In the genomic region with DNA sequence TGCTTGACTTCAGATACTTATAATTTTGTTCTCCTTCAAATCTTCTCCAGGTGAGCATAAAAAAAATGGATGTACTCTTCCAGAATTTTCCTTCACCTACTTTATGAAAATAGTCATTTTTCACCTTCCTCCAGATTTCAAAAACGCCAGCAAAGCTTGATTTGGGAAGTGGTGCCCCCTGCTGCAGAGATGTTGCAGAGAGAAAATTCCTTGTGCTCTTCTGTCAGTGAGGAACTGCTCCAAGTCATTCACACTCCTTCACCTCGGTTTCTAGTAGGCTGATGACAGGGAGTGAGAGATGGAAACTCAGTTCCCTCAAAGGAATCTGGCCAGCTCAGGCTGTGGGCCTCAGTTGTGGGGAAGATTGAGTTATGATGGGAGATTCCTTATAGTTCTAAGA, we compare ENCODE assay signal across 10 cellular contexts. TPM values are rescaled to one million over a fixed set of nuclear protein-coding genes. Genes with fewer than 3 reads are reported as not detected.
DNase-seq lines count a peak whose midpoint lies in the region; ATAC-seq, FAIRE-seq and TF ChIP-seq lines count a peak whose summit lies in the region.
"Had no signal": no experiment of that assay in that cellular context is flagged by ENCODE, and none has a peak within 500 bp of the region (broad histone marks: within the 10 kb centered on the region; RNA-seq: fewer than 3 reads in every experiment).

No MANE protein-coding gene starts in this region.

- CTCF ChIA-PET in mammary epithelial cell (lab: Charles Lee; ENCODE audit: low non-redundant PET), result interaction anchor here (0.6 to 0.7 kb wide), 2 partner anchors 57 to 112 kb away, joined by 4 to 5 read pairs; no protein-coding TSS in a partner anchor

- no peak overlapping the region for H3K9ac ChIP-seq in mammary epithelial cell (ENCODE audit: insufficient read depth, low read length)
- H3K9ac ChIP-seq in mesenchymal stem cell (ENCODE audit: low read length), result no peak overlapping the region

- dilution Hi-C loops in mammary epithelial cell (cut with HindIII; ENCODE audit: low sequenced_read_pairs), result no loop called here

- H3K27me3 ChIP-seq in mammary epithelial cell (ENCODE audit: insufficient read depth, low read length) (no peaks in the 10 kb centered on the region), mesenchymal stem cell (ENCODE audit: control insufficient read depth in 1 of 2, insufficient read depth in 1 of 2, low read length in 2 of 2) (peaks cover 4 to 31% of the 10 kb centered on the region in 2 experiments)

- no peak overlapping the region for H4K91ac ChIP-seq in mesenchymal stem cell (ENCODE audit: low read length)

- TF ChIP-seq CTCF in D721Med (IDR thresholded peaks at IDR 0.05; ENCODE audit: insufficient read depth, missing control alignments), result peak; percentile 19
- peak; percentile 34 to 49 for TF ChIP-seq CTCF in mammary epithelial cell (conservative IDR thresholded peaks at IDR 0.05 in 1 of 2, IDR thresholded peaks at IDR 0.05 in 1 of 2; ENCODE audit: extremely low read depth in 1 of 2, insufficient read depth in 1 of 2, low read depth in 1 of 2, low read length in 2 of 2)

- H3K4me2 ChIP-seq in mammary epithelial cell (ENCODE audit: insufficient read depth, low read depth, low read length) (no peak overlapping the region), mesenchymal stem cell (ENCODE audit: low read length, poor library complexity, severe bottlenecking) (no peak overlapping the region)

- H3K23ac ChIP-seq in mesenchymal stem cell (ENCODE audit: low read length in 2 of 2), result no peak overlapping the region

- H3K79me1 ChIP-seq in mesenchymal stem cell (replicated peaks; ENCODE audit: low read length, poor library complexity, severe bottlenecking), result no peaks in the 10 kb centered on the region

- no peak for ATAC-seq in GM21576 (IDR thresholded peaks at IDR 0.05; ENCODE audit: unreplicated experiment)
- no peak for ATAC-seq in HG03159 (IDR thresholded peaks at IDR 0.05; ENCODE audit: unreplicated experiment)

- no peak overlapping the region for H3K14ac ChIP-seq in mesenchymal stem cell (ENCODE audit: low read length in 2 of 2)

- no peaks in the 10 kb centered on the region for H4K20me1 ChIP-seq in mammary epithelial cell (ENCODE audit: insufficient read depth, low read length)

- no peaks in the 10 kb centered on the region for H3K79me2 ChIP-seq in mammary epithelial cell (ENCODE audit: insufficient read depth, low read length)

- in situ Hi-C loops in KBM-7 (cut with MboI; ENCODE audit: low pct_unique_long_range_greater_than_20kb, low sequenced_read_pairs), result no loop called here
- in situ Hi-C loops in mammary epithelial cell (cut with MboI; ENCODE audit: low sequenced_read_pairs in 2 of 2), result no loop called here

- FAIRE-seq in D721Med (lab: Jason Lieb, UNC), result no peak

- intact Hi-C loops in mammary epithelial cell (cut with micrococcal nuclease), result no loop called here

- no peak overlapping the region for H3K4ac ChIP-seq in mesenchymal stem cell (ENCODE audit: low read depth in 1 of 2, low read length in 2 of 2)

- H3K4me1 ChIP-seq in mammary epithelial cell (ENCODE audit: insufficient read depth, low read length), result no peaks in the 10 kb centered on the region
- no peaks in the 10 kb centered on the region for H3K4me1 ChIP-seq in mesenchymal stem cell (ENCODE audit: control insufficient read depth, insufficient read depth, low read depth, low read length)

- no peaks in the 10 kb centered on the region for H3K9me3 ChIP-seq in mammary epithelial cell (replicated peaks; ENCODE audit: insufficient read depth, low read length)
- H3K9me3 ChIP-seq in mesenchymal stem cell (ENCODE audit: control insufficient read depth, low read length), result no peaks in the 10 kb centered on the region

- H2BK5ac ChIP-seq in mesenchymal stem cell (ENCODE audit: low read depth, low read length, poor library complexity, severe bottlenecking), result peak overlapping the region; percentile 24

- no peak overlapping the region for H3K18ac ChIP-seq in mesenchymal stem cell (ENCODE audit: low read depth in 1 of 2, low read length in 2 of 2)

- H3K36me3 ChIP-seq in mammary epithelial cell (ENCODE audit: insufficient read depth, low read length), result no peaks in the 10 kb centered on the region
- H3K36me3 ChIP-seq in mesenchymal stem cell (ENCODE audit: control insufficient read depth in 1 of 2, insufficient read depth in 2 of 2, low read depth in 1 of 2, low read length in 2 of 2), result no peaks in the 10 kb centered on the region

- BruUV-seq in mammary epithelial cell (replicated peaks; lab: Mats Ljungman, UMichigan), result no TSS peak

- H4K8ac ChIP-seq in mesenchymal stem cell (ENCODE audit: low read length), result no peak overlapping the region

- H2BK12ac ChIP-seq in mesenchymal stem cell (ENCODE audit: low read length in 2 of 2), result no peak overlapping the region

- 0% methylated on average over 2 of the region's 2 CpGs for WGBS in mammary epithelial cell (ENCODE audit: low coverage, missing lambda C conversion rate)
- 8% methylated on average over 2 of the region's 2 CpGs for WGBS in mesenchymal stem cell

- H2BK120ac ChIP-seq in mesenchymal stem cell (ENCODE audit: low read depth, low read length), result no peak overlapping the region

- no peak overlapping the region for H2AFZ ChIP-seq in mammary epithelial cell (ENCODE audit: low read depth, low read length)
- H2AFZ ChIP-seq in mesenchymal stem cell (ENCODE audit: low read depth, low read length), result no peak overlapping the region

- DNase-seq in D721Med (ENCODE audit: insufficient read length, low spot score), result no peak
- DNase-seq in KBM-7, result peak; percentile 39
- DNase-seq in mammary epithelial cell, result peak; percentile 17
- DNase-seq in mesenchymal stem cell, result no peak
- DNase-seq in mucosa of gallbladder (ENCODE audit: low spot score), result no peak
- DNase-seq in activated naive CD4-positive, alpha-beta T cell treated with Interleukin-2 at 50 U/mL for 16 hours, result no peak

- H2BK15ac ChIP-seq in mesenchymal stem cell (ENCODE audit: low read depth, poor library complexity, severe bottlenecking), result no peak overlapping the region

- H2AK5ac ChIP-seq in mesenchymal stem cell (ENCODE audit: low read length, severe bottlenecking), result no peak overlapping the region

- no peak overlapping the region for H3K27ac ChIP-seq in mammary epithelial cell (ENCODE audit: insufficient read depth, low read depth, low read length)
- H3K27ac ChIP-seq in mesenchymal stem cell (ENCODE audit: low read length, poor library complexity, severe bottlenecking), result no peak overlapping the region

- H3K4me3 ChIP-seq in mammary epithelial cell (replicated peaks in 1 of 3; ENCODE audit: insufficient read depth in 1 of 3, low read depth in 2 of 3, low read length in 3 of 3) (no peak overlapping the region), mesenchymal stem cell (ENCODE audit: insufficient read depth in 1 of 2, low read depth in 1 of 2, low read length in 2 of 2) (no peak overlapping the region)

RNA-seq across cellular contexts. Expression of gene RNASE3, which starts 24.2 kb away (rescaled TPM):
- total RNA-seq in mammary epithelial cell, result not detected
- polyA plus RNA-seq in mammary epithelial cell, result not detected
- not detected for polyA minus RNA-seq in mammary epithelial cell
- polyA plus RNA-seq in mesenchymal stem cell (2013, experiment 1 of 2), result not detected
- polyA plus RNA-seq in mesenchymal stem cell (2013, experiment 2 of 2), result not detected
- total RNA-seq in mucosa of gallbladder, result 0.52 TPM
- total RNA-seq: activated T-helper 2 cell treated with anti-CD3 and anti-CD28 coated beads, Interferon-gamma antibody, Interleukin-2, Interleukin-4, amounts not matched to agents 10 μg/mL and 5 μg/mL and 100 μg/mL, durations not matched to agents 14 hours and 24 hours and 36 hours; ureter had no signal

Comparison
In these comparisons a context has a peak if more than half of its experiments do, and no peak if none do; other contexts are left out.
1. DNase-seq: peak in KBM-7 (single experiment) and mammary epithelial cell (single experiment); none in D721Med (single experiment), mesenchymal stem cell (single experiment), mucosa of gallbladder (single experiment) and activated naive CD4-positive, alpha-beta T cell treated with Interleukin-2 at 50 U/mL for 16 hours (single experiment).